12 cellular contexts compared by ENCODE assay signal in genomic region chr1:191629836-191630235, GRCh38.
"Had no signal": no experiment of that assay in that cellular context is flagged by ENCODE, and none has a peak within 500 bp of the region (broad histone marks: within the 10 kb centered on the region; RNA-seq: fewer than 3 reads in every experiment).

No MANE protein-coding gene starts in this region.

- H3K36me3 ChIP-seq: thyroid gland had no signal

- H3K4me3 ChIP-seq: thyroid gland had no signal

- H3K27ac ChIP-seq: thyroid gland had no signal

- H3K9me3 ChIP-seq: thyroid gland had no signal

- ATAC-seq: effector memory CD8-positive, alpha-beta T cell; left lobe of liver; stimulated activated memory B cell treated with anti-CD40 and anti-IgM and Interleukin-4, amounts not matched to agents 10 μg/mL and 1 μg/mL and 100 μg/mL, for 72 hours had no signal

- H3K4me1 ChIP-seq: thyroid gland had no signal

- H3K27me3 ChIP-seq: thyroid gland had no signal

- FAIRE-seq: astrocyte, bronchial epithelial cell, keratinocyte, urothelium cell line had no signal

- DNase-seq: activated CD4-positive, CD25-positive, alpha-beta regulatory T cell treated with anti-CD3 and anti-CD28 coated beads, Interleukin-2, amount 50 U/mL, for 72 hours; activated naive CD4-positive, alpha-beta T cell; activated naive CD8-positive, alpha-beta T cell treated with anti-CD3 and anti-CD28 coated beads, Interleukin-2, amount 10 ng/mL, durations not matched to agents 7 days and 5 days; dermis blood vessel endothelial cell; effector memory CD8-positive, alpha-beta T cell; thyroid gland had no signal
